In genomic region chr22:35627267-35628041, GRCh38 we compare ENCODE assay signal across 8 cellular contexts. TPM values are rescaled to one million over a fixed set of nuclear protein-coding genes. Genes with fewer than 3 reads are reported as not detected.
DNase-seq lines count a peak whose midpoint lies in the region; ATAC-seq and TF ChIP-seq lines count a peak whose summit lies in the region.

No MANE protein-coding gene starts in this region.

- H3K27ac Mint-ChIP-seq in CD14-positive monocyte (peak overlapping the region; percentile 67 to 90 (median 77)), neural progenitor cell (peak overlapping the region; percentile 88)

- DNase-seq in CD14-positive monocyte (ENCODE audit: low spot score): no peak
- DNase-seq in HEK293T (ENCODE audit: extremely low spot score): peak; percentile 55
- peak; percentile 59 for DNase-seq in Panc1 (ENCODE audit: low read depth, low spot score)
- peak; percentile 62 for DNase-seq in activated naive CD4-positive, alpha-beta T cell treated with Interleukin-2 at 50 U/mL for 16 hours
- DNase-seq in foreskin keratinocyte: peak; percentile 68 to 78
- peak; percentile 81 for DNase-seq in neural progenitor cell (ENCODE audit: low spot score)
- DNase-seq in thoracic aorta (ENCODE audit: low spot score): peak; percentile 63

- H3K27me3 Mint-ChIP-seq in CD14-positive monocyte (ENCODE audit: low read depth in 3 of 3) (peaks cover 12 to 27% (median 23%) of the 10 kb centered on the region in 3 donors), neural progenitor cell (ENCODE audit: insufficient read depth, low read depth) (peaks cover 14% of the 10 kb centered on the region)

- no peaks in the 10 kb centered on the region for H3K36me3 ChIP-seq in Panc1 (ENCODE audit: control insufficient read depth, insufficient read depth, low read length)
- no peaks in the 10 kb centered on the region for H3K36me3 ChIP-seq in neural progenitor cell
- H3K36me3 ChIP-seq in thoracic aorta: no peaks in the 10 kb centered on the region

- H3K36me3 Mint-ChIP-seq in CD14-positive monocyte: no peaks in the 10 kb centered on the region
- H3K36me3 Mint-ChIP-seq in neural progenitor cell: no peaks in the 10 kb centered on the region

- CTCF ChIA-PET in HEK293T (lab: Yijun Ruan, JAX): interaction anchor here (0.6 to 1.4 kb wide), 8 partner anchors 14 to 649 kb away, joined by 3 to 7 read pairs (median 3); no protein-coding TSS in a partner anchor
- CTCF ChIA-PET in Panc1 (lab: Charles Lee): interaction anchor here (0.5 to 1.6 kb wide), 5 partner anchors 17 to 210 kb away, joined by 3 to 10 read pairs (median 3); no protein-coding TSS in a partner anchor

- peaks cover 33% of the 10 kb centered on the region for H3K4me1 Mint-ChIP-seq in CD14-positive monocyte
- peaks cover 24% of the 10 kb centered on the region for H3K4me1 Mint-ChIP-seq in neural progenitor cell

- TF ChIP-seq CTCF in CD14-positive monocyte (IDR thresholded peaks at IDR 0.05): peak; percentile 42
- peak; percentile 82 for TF ChIP-seq CTCF in Panc1 (IDR thresholded peaks at IDR 0.05)
- peak; percentile 78 for TF ChIP-seq CTCF in foreskin keratinocyte (conservative IDR thresholded peaks at IDR 0.05)
- TF ChIP-seq CTCF in neural progenitor cell (IDR thresholded peaks at IDR 0.05): peak; percentile 64
- peak; percentile 43 for TF ChIP-seq CTCF in thoracic aorta (IDR thresholded peaks at IDR 0.05)

- BruUV-seq in Panc1 (replicated peaks; lab: Mats Ljungman, UMichigan): no TSS peak

- no peaks in the 10 kb centered on the region for H3F3A ChIP-seq in neural progenitor cell (ENCODE audit: low read depth)

- H3K9me3 ChIP-seq in Panc1 (ENCODE audit: control insufficient read depth, insufficient read depth, low read depth, low read length): no peaks in the 10 kb centered on the region
- no peaks in the 10 kb centered on the region for H3K9me3 ChIP-seq in neural progenitor cell (ENCODE audit: low read depth)
- H3K9me3 ChIP-seq in thoracic aorta: no peaks in the 10 kb centered on the region

- peak overlapping the region; percentile 83 for H2AFZ ChIP-seq in neural progenitor cell (replicated peaks)

- H3K4me3 Mint-ChIP-seq in CD14-positive monocyte: peak overlapping the region; percentile 95 to 97
- H3K4me3 Mint-ChIP-seq in neural progenitor cell: peak overlapping the region; percentile 68

- intact Hi-C loops in CD14-positive monocyte (cut with micrococcal nuclease): loop anchor here in 1 of 2 donors (10.0 kb wide), 1 partner anchor 193 kb away; no protein-coding TSS in a partner anchor
- intact Hi-C loops in Panc1 (cut with micrococcal nuclease; ENCODE audit: unreplicated experiment): loop anchor here (5.0 to 10.0 kb wide), 3 partner anchors 40 to 287 kb away; no protein-coding TSS in a partner anchor

- peaks cover 0 to 6% (median 0%) of the 10 kb centered on the region in 7 donors for H3K9me3 Mint-ChIP-seq in CD14-positive monocyte
- peaks cover 2% of the 10 kb centered on the region for H3K9me3 Mint-ChIP-seq in neural progenitor cell

- peak; percentile 80 for ATAC-seq in Panc1
- ATAC-seq in foreskin keratinocyte: peak; percentile 15
- ATAC-seq in thoracic aorta (ENCODE audit: insufficient number of reproducible peaks, low FRiP score, low read depth): peak; percentile 47
- no peak for ATAC-seq in HG03432 (IDR thresholded peaks at IDR 0.05; ENCODE audit: unreplicated experiment)

- no peak overlapping the region for H3K9ac ChIP-seq in neural progenitor cell

- H4K20me1 ChIP-seq in neural progenitor cell (ENCODE audit: low read depth): no peaks in the 10 kb centered on the region

- POLR2A ChIA-PET in HEK293T (lab: Yijun Ruan, JAX) (no interaction called here), Panc1 (lab: Charles Lee) (interaction anchor here (0.5 to 0.7 kb wide), 3 partner anchors 230 to 327 kb away, joined by 3 read pairs; no protein-coding TSS in a partner anchor)

- H3K27me3 ChIP-seq in Panc1 (ENCODE audit: control insufficient read depth, insufficient read depth, low read length) (no peaks in the 10 kb centered on the region), foreskin keratinocyte (no peaks in the 10 kb centered on the region), neural progenitor cell (no peaks in the 10 kb centered on the region), thoracic aorta (replicated peaks; ENCODE audit: insufficient read depth) (no peaks in the 10 kb centered on the region)

- H3K4me3 ChIP-seq in Panc1 (ENCODE audit: low read depth in 2 of 2, low read length in 2 of 2) (peak overlapping the region; percentile 43 to 46), neural progenitor cell (peak overlapping the region; percentile 45), thoracic aorta (peak overlapping the region; percentile 81)

- H3K79me2 ChIP-seq in neural progenitor cell (ENCODE audit: low read depth): no peaks in the 10 kb centered on the region

- in situ Hi-C loops in Panc1 (cut with HindIII; ENCODE audit: low pct_unique_long_range_greater_than_20kb, low sequenced_read_pairs): no loop called here

- H3K27ac ChIP-seq in Panc1 (ENCODE audit: low read length) (peak overlapping the region; percentile 97), foreskin keratinocyte (peak overlapping the region; percentile 90), neural progenitor cell (no peak overlapping the region), thoracic aorta (peak overlapping the region; percentile 48 to 82)

- H3K4me2 ChIP-seq in neural progenitor cell: peak overlapping the region; percentile 76

- H3K4me1 ChIP-seq in Panc1 (ENCODE audit: control insufficient read depth, insufficient read depth, low read length) (peaks cover 44% of the 10 kb centered on the region), foreskin keratinocyte (peaks cover 21% of the 10 kb centered on the region), neural progenitor cell (peaks cover under 1% of the 10 kb centered on the region), thoracic aorta (ENCODE audit: control insufficient read depth in 1 of 2, low read depth in 2 of 2) (peaks cover 7 to 37% of the 10 kb centered on the region in 2 donors)

TF ChIP-seq in HEK293T, 16 proteins besides CTCF, POLR2A, EP300 and RAD21:
- no peak; the same call in 1 of the 2 replicates for TF ChIP-seq L3MBTL2 (conservative IDR thresholded peaks at IDR 0.05)
- peak; percentile 11; the same call in 1 of the 2 replicates for TF ChIP-seq PKNOX1 (IDR thresholded peaks at IDR 0.05)
- no peak for TF ChIP-seq LEF1 (IDR thresholded peaks at IDR 0.05; ENCODE audit: borderline replicate concordance)
- no peak for TF ChIP-seq ARNT (IDR thresholded peaks at IDR 0.05)
- TF ChIP-seq FOXA1 (IDR thresholded peaks at IDR 0.05): no peak
- no peak for TF ChIP-seq NFRKB (IDR thresholded peaks at IDR 0.05)
- no peak; the same call in 1 of the 2 replicates for TF ChIP-seq FOXM1 (IDR thresholded peaks at IDR 0.05; ENCODE audit: borderline replicate concordance)

RNA-seq across cellular contexts. Expression of gene MB, which starts 10.3 kb away (rescaled TPM):
- polyA plus RNA-seq in CD14-positive monocyte: not detected
- 17.3 TPM for total RNA-seq in Panc1 (2021; ENCODE audit: unreplicated experiment)
- 29.4 TPM for polyA plus RNA-seq in Panc1 (2012; ENCODE audit: insufficient read length)
- not detected in 2 replicates for total RNA-seq in foreskin keratinocyte
- polyA plus RNA-seq in foreskin keratinocyte: not detected in 2 replicates
- 0.53 TPM in 1 of 2 replicates, not detected in the other for total RNA-seq in neural progenitor cell (ENCODE audit: low replicate concordance)
- not detected for total RNA-seq in thoracic aorta

RNA-seq across cellular contexts. Expression of gene APOL6, which starts 20.8 kb away (rescaled TPM):
- 10 to 100 TPM in 1 of 2 donors, 1 to 10 TPM in 1; 7.6 to 13.6 TPM for polyA plus RNA-seq in CD14-positive monocyte
- 16.4 TPM for total RNA-seq in Panc1 (2021; ENCODE audit: unreplicated experiment)
- 4.8 TPM for polyA plus RNA-seq in Panc1 (2012; ENCODE audit: insufficient read length)
- total RNA-seq in foreskin keratinocyte: 11.7 and 14.9 TPM in 2 replicates
- 2.8 and 3.0 TPM in 2 replicates for polyA plus RNA-seq in foreskin keratinocyte
- 0.03 TPM in 1 of 2 replicates, not detected in the other for total RNA-seq in neural progenitor cell (ENCODE audit: low replicate concordance)
- 10 to 100 TPM; 15.3 to 26.5 TPM for total RNA-seq in thoracic aorta

Comparison
In these comparisons a context has a peak if more than half of its experiments do, and no peak if none do; other contexts are left out.
1. RNA of gene MB, which starts 10.3 kb away (total RNA-seq): 17.3 TPM in Panc1 (single experiment); not detected in thoracic aorta, not detected in foreskin keratinocyte and 0.53 TPM in neural progenitor cell; every median in the first group is over 10 times any median in the second.
2. RNA of gene APOL6, which starts 20.8 kb away (total RNA-seq): 15.3 to 26.5 TPM in thoracic aorta, 16.4 TPM in Panc1 (single experiment) and 11.7 to 14.9 TPM in foreskin keratinocyte; 0.03 TPM in neural progenitor cell; every median in the first group is over 10 times any median in the second.
3. Peak in every context shown above with its lines, with median percentiles within 50 percentile points of each other: CTCF ChIP-seq and H3K4me3 ChIP-seq.